9 cellular contexts compared by ENCODE assay signal in genomic region chr19:4916292-4917082, GRCh38. TPM values are rescaled to one million over a fixed set of nuclear protein-coding genes. Genes with fewer than 3 reads are reported as not detected.
DNase-seq lines count a peak whose midpoint lies in the region; ATAC-seq, FAIRE-seq and TF ChIP-seq lines count a peak whose summit lies in the region.
"Had no signal": no experiment of that assay in that cellular context is flagged by ENCODE, and none has a peak within 500 bp of the region (broad histone marks: within the 10 kb centered on the region; RNA-seq: fewer than 3 reads in every experiment).

No MANE protein-coding gene starts in this region.

- H4K20me1 ChIP-seq in GM12878 (ENCODE audit: control insufficient read depth, insufficient read depth) (no peaks in the 10 kb centered on the region), neural progenitor cell (ENCODE audit: low read depth) (peaks cover 77% of the 10 kb centered on the region)

- RAD21 ChIA-PET in GM12878 (lab: Charles Lee; ENCODE audit: unreplicated experiment): interaction anchor here (0.9 to 1.7 kb wide), 4 partner anchors 46 to 115 kb away, joined by 3 to 6 read pairs (median 4); no protein-coding TSS in a partner anchor

- H3K4me3 Mint-ChIP-seq in CD8-positive, alpha-beta T cell: peak overlapping the region; percentile 99
- H3K4me3 Mint-ChIP-seq in neural progenitor cell: no peak overlapping the region

- H3K79me2 ChIP-seq in GM12878 (ENCODE audit: control insufficient read depth, insufficient read depth, low read length) (peaks cover 61% of the 10 kb centered on the region), neural progenitor cell (ENCODE audit: low read depth) (peaks cover 100% of the 10 kb centered on the region)

- POLR2A ChIA-PET in CD8-positive, alpha-beta T cell (lab: Charles Lee): interaction anchor here (0.5 to 4.1 kb wide), 9 partner anchors 8 to 125 kb away, joined by 3 to 61 read pairs (median 5); partner anchors contain the start of genes FEM1A, KDM4B and PLIN3
- POLR2A ChIA-PET in GM12878 (lab: Charles Lee): interaction anchor here (0.5 to 1.1 kb wide), 7 partner anchors 9 to 408 kb away, joined by 3 to 7 read pairs (median 3); partner anchors contain the start of gene KDM4B

- peak overlapping the region; percentile 90 for H3K27ac ChIP-seq in CD8-positive, alpha-beta T cell (ENCODE audit: low read depth, low read length)
- H3K27ac ChIP-seq in GM12878 (ENCODE audit: control insufficient read depth, insufficient read depth) (peak overlapping the region; percentile 81), neural progenitor cell (no peak overlapping the region)

- peak; percentile 19 to 82 (median 58) for DNase-seq in CD8-positive, alpha-beta T cell
- no peak for DNase-seq in NT2/D1 (ENCODE audit: low read depth, low spot score)
- no peak for DNase-seq in GM12878 (ENCODE audit: low read depth, low spot score)
- DNase-seq in neural progenitor cell (ENCODE audit: low spot score): no peak
- DNase-seq in middle frontal gyrus (ENCODE audit: extremely low spot score, low spot score): no peak

- H3K4me2 ChIP-seq in GM12878 (ENCODE audit: control insufficient read depth, insufficient read depth) (peak overlapping the region; percentile 96), neural progenitor cell (no peak overlapping the region)

- H3F3A ChIP-seq in neural progenitor cell (ENCODE audit: low read depth): peaks cover 3% of the 10 kb centered on the region

- peaks cover 34% of the 10 kb centered on the region for H3K4me1 ChIP-seq in CD8-positive, alpha-beta T cell (ENCODE audit: insufficient read depth, low read length)
- H3K4me1 ChIP-seq in NT2/D1 (ENCODE audit: insufficient read depth, insufficient read length) (peaks cover 13% of the 10 kb centered on the region), GM12878 (ENCODE audit: control insufficient read depth, insufficient read depth, low read length) (peaks cover 33% of the 10 kb centered on the region), neural progenitor cell (peaks cover 2% of the 10 kb centered on the region)

- H3K9me3 Mint-ChIP-seq in CD8-positive, alpha-beta T cell: no peaks in the 10 kb centered on the region
- no peaks in the 10 kb centered on the region for H3K9me3 Mint-ChIP-seq in neural progenitor cell

- TSS peak; percentile 61 for BruUV-seq in GM12878 (replicated peaks; lab: Mats Ljungman, UMichigan)

- peak; percentile 80 for FAIRE-seq in GM12878 (lab: Jason Lieb, UNC)

- in situ Hi-C loops in GM12878 (cut with MboI): no loop called here

- H3K4me1 Mint-ChIP-seq in CD8-positive, alpha-beta T cell (ENCODE audit: low read depth): peaks cover 41% of the 10 kb centered on the region
- peaks cover 27% of the 10 kb centered on the region for H3K4me1 Mint-ChIP-seq in neural progenitor cell

- no peaks in the 10 kb centered on the region for H3K36me3 ChIP-seq in CD8-positive, alpha-beta T cell (ENCODE audit: insufficient read depth, low read length)
- peaks cover 81% of the 10 kb centered on the region for H3K36me3 ChIP-seq in NT2/D1 (ENCODE audit: insufficient read depth, insufficient read length, low read length)
- peaks cover 6 to 14% of the 10 kb centered on the region in 2 experiments for H3K36me3 ChIP-seq in GM12878 (ENCODE audit: control insufficient read depth in 2 of 2, insufficient read depth in 2 of 2, low read length in 1 of 2)
- no peaks in the 10 kb centered on the region for H3K36me3 ChIP-seq in neural progenitor cell

- no peak for TF ChIP-seq CTCF in CD8-positive, alpha-beta T cell (IDR thresholded peaks at IDR 0.05)
- TF ChIP-seq CTCF in GM12878 (IDR thresholded peaks at IDR 0.05 in 2 of 3, conservative IDR thresholded peaks at IDR 0.05 in 1 of 3; ENCODE audit: control insufficient read depth in 2 of 3, extremely low read depth in 1 of 3, insufficient read depth in 1 of 3, low read depth in 3 of 3, low read length in 3 of 3) (no peak), neural progenitor cell (IDR thresholded peaks at IDR 0.05) (no peak)

- peaks cover 27% of the 10 kb centered on the region for H3K36me3 Mint-ChIP-seq in CD8-positive, alpha-beta T cell
- H3K36me3 Mint-ChIP-seq in neural progenitor cell: peaks cover 21% of the 10 kb centered on the region

- peak; percentile 80 for TF ChIP-seq POLR2A in GM12878 (IDR thresholded peaks at IDR 0.05; ENCODE audit: low read depth, low read length)

- TF ChIP-seq RAD21 in GM12878 (IDR thresholded peaks at IDR 0.05; ENCODE audit: insufficient read depth, low read depth, low read length): no peak

- SMC1A ChIA-PET in GM12878 (lab: Charles Lee; ENCODE audit: uncharacterized antibody, unreplicated experiment): interaction anchor here (1.1 to 2.4 kb wide), 2 partner anchors 45 to 107 kb away, joined by 3 to 12 read pairs; no protein-coding TSS in a partner anchor

- peak overlapping the region; percentile 92 for H2AFZ ChIP-seq in GM12878 (ENCODE audit: control insufficient read depth, low read depth, low read length)
- H2AFZ ChIP-seq in neural progenitor cell (replicated peaks): no peak overlapping the region

- 38% methylated on average over 36 of the region's 41 CpGs for WGBS in GM12878 (ENCODE audit: insufficient coverage, insufficient replicate concordance, low lambda C conversion rate, missing lambda C conversion rate)

- H3K27ac Mint-ChIP-seq in CD8-positive, alpha-beta T cell: peak overlapping the region; percentile 100
- peak overlapping the region; percentile 91 for H3K27ac Mint-ChIP-seq in neural progenitor cell

- TF ChIP-seq EP300 in GM12878 (IDR thresholded peaks at IDR 0.05; ENCODE audit: borderline replicate concordance in 1 of 2, control insufficient read depth in 1 of 2, low read depth in 2 of 2, low read length in 2 of 2): no peak

- CTCF ChIA-PET in CD8-positive, alpha-beta T cell (lab: Charles Lee): interaction anchor here (0.6 to 3.7 kb wide), 13 partner anchors 12 to 835 kb away, joined by 3 to 13 read pairs (median 4); partner anchors contain the start of gene KDM4B
- CTCF ChIA-PET in GM12878 (lab: Yijun Ruan, JAX): interaction anchor here (0.7 to 3.5 kb wide), 4 partner anchors 65 to 115 kb away, joined by 3 to 36 read pairs (median 6); no protein-coding TSS in a partner anchor

- peak overlapping the region; percentile 100 for H3K4me3 ChIP-seq in CD8-positive, alpha-beta T cell (ENCODE audit: low read depth, low read length)
- H3K4me3 ChIP-seq in NT2/D1 (ENCODE audit: insufficient read length, low read depth) (no peak overlapping the region), GM12878 (peak overlapping the region; percentile 60), neural progenitor cell (no peak overlapping the region)

- no peaks in the 10 kb centered on the region for H3K27me3 Mint-ChIP-seq in CD8-positive, alpha-beta T cell (ENCODE audit: low read depth)
- H3K27me3 Mint-ChIP-seq in neural progenitor cell (ENCODE audit: insufficient read depth, low read depth): peaks cover 4% of the 10 kb centered on the region

- H3K27me3 ChIP-seq in CD8-positive, alpha-beta T cell (ENCODE audit: insufficient read depth, low read length): no peaks in the 10 kb centered on the region
- no peaks in the 10 kb centered on the region for H3K27me3 ChIP-seq in NT2/D1 (ENCODE audit: insufficient read depth, insufficient read length)
- no peaks in the 10 kb centered on the region for H3K27me3 ChIP-seq in GM12878 (replicated peaks in 1 of 2; ENCODE audit: control insufficient read depth in 2 of 2, insufficient read depth in 2 of 2, low read length in 1 of 2)
- H3K27me3 ChIP-seq in neural progenitor cell: no peaks in the 10 kb centered on the region

- H3K9ac ChIP-seq in NT2/D1 (ENCODE audit: insufficient read length, low read depth): peak overlapping the region; percentile 26
- H3K9ac ChIP-seq in GM12878 (ENCODE audit: control insufficient read depth, insufficient read depth, low read length): peak overlapping the region; percentile 74
- no peak overlapping the region for H3K9ac ChIP-seq in neural progenitor cell

- intact Hi-C loops in CD8-positive, alpha-beta T cell (cut with DNase I, micrococcal nuclease): loop anchor here in 1 of 2 experiments (1.0 to 5.0 kb wide), 3 partner anchors 53 to 221 kb away; partner anchors contain the start of gene KDM4B
- intact Hi-C loops in GM12878 (cut with micrococcal nuclease; ENCODE audit: unreplicated experiment): no loop called here

- ATAC-seq in CD8-positive, alpha-beta T cell: peak; percentile 30
- ATAC-seq in GM12878 (peak; percentile 64), HG02759 (IDR thresholded peaks at IDR 0.05; ENCODE audit: unreplicated experiment) (no peak), GM21717 (IDR thresholded peaks at IDR 0.05; ENCODE audit: unreplicated experiment) (no peak), GM21360 (IDR thresholded peaks at IDR 0.05; ENCODE audit: unreplicated experiment) (no peak)

- H3K9me3 ChIP-seq in CD8-positive, alpha-beta T cell (ENCODE audit: low read length): no peaks in the 10 kb centered on the region
- H3K9me3 ChIP-seq in NT2/D1 (ENCODE audit: insufficient read depth, low read length) (no peaks in the 10 kb centered on the region), GM12878 (replicated peaks; ENCODE audit: control insufficient read depth, insufficient read depth, low read length) (no peaks in the 10 kb centered on the region), neural progenitor cell (ENCODE audit: low read depth) (no peaks in the 10 kb centered on the region)

RNA-seq across cellular contexts. Expression of gene UHRF1, which starts 7.2 kb away (rescaled TPM):
- under 1 TPM; 0.33 to 0.56 TPM for total RNA-seq in CD8-positive, alpha-beta T cell
- 14.6 and 18.7 TPM in 2 replicates for total RNA-seq in GM12878 (2013; cell fraction: nucleolus; rRNA removed)
- total RNA-seq in GM12878 (2014; rRNA removed) (57.5 and 67.1 TPM in 2 replicates), GM12878 (2014; rRNA removed; fragmentation: Illumina TruSeq; extraction: Trizol) (23.1 and 28.3 TPM in 2 replicates), GM12878 (2021) (98.4 and 109 TPM in 2 replicates), neural progenitor cell (ENCODE audit: low replicate concordance) (34.1 and 74.7 TPM in 2 replicates)
- 11.1 TPM for polyA plus RNA-seq in GM12878 (2011; ENCODE audit: low read depth)
- polyA plus RNA-seq in GM12878 (2011; rRNA removed) (7.0 and 20.0 TPM in 2 replicates), GM12878 (2014; fragmentation: Illumina TruSeq; extraction: Trizol) (22.7 and 30.8 TPM in 2 replicates), GM12878 (2014; fragmentation: Nextera tagmentation; extraction: Ambion mirVana) (10 to 100 TPM; 13.0 to 17.8 TPM), GM12878 (2014; rRNA removed) (44.6 and 58.8 TPM in 2 replicates), GM12878 (2016; fragmentation: Nextera tagmentation; extraction: Ambion mirVana) (100 to 1,000 TPM; 103 TPM)
- 13.1 and 18.3 TPM in 2 replicates for polyA plus RNA-seq in GM12878 (2011; cell fraction: cytosol; rRNA removed)
- polyA plus RNA-seq in GM12878 (2011; cell fraction: nucleus; rRNA removed): 34.5 and 78.8 TPM in 2 replicates
- polyA plus RNA-seq in GM12878 (2012): 18.2 and 22.6 TPM in 2 replicates
- 18.7 and 20.1 TPM in 2 replicates for polyA minus RNA-seq in GM12878 (2011; rRNA and poly(A)+ RNA removed)
- polyA minus RNA-seq in GM12878 (2011; cell fraction: cytosol; rRNA and poly(A)+ RNA removed): 14.0 and 15.2 TPM in 2 replicates
- 10.2 and 23.8 TPM in 2 replicates for polyA minus RNA-seq in GM12878 (2011; cell fraction: nucleus; rRNA and poly(A)+ RNA removed)

RNA-seq across cellular contexts. Expression of gene ARRDC5, which starts 13.8 kb away (rescaled TPM):
- 1 to 10 TPM; 7.0 to 9.7 TPM for total RNA-seq in CD8-positive, alpha-beta T cell
- total RNA-seq in GM12878 (2013; cell fraction: nucleolus; rRNA removed): 0.69 and 0.94 TPM in 2 replicates
- total RNA-seq in GM12878 (2014; rRNA removed) (0.05 TPM in 1 of 2 replicates, not detected in the other), GM12878 (2014; rRNA removed; fragmentation: Illumina TruSeq; extraction: Trizol) (0.18 and 0.31 TPM in 2 replicates), GM12878 (2021) (0.38 TPM in 1 of 2 replicates, not detected in the other), neural progenitor cell (ENCODE audit: low replicate concordance) (not detected in 2 replicates)
- not detected for polyA plus RNA-seq in GM12878 (2011; ENCODE audit: low read depth)
- polyA plus RNA-seq in GM12878 (2011; rRNA removed) (0.04 TPM in 1 of 2 replicates, not detected in the other), GM12878 (2014; fragmentation: Illumina TruSeq; extraction: Trizol) (0.03 TPM in 1 of 2 replicates, not detected in the other), GM12878 (2014; fragmentation: Nextera tagmentation; extraction: Ambion mirVana) (under 1 TPM; 0.15 to 0.21 TPM), GM12878 (2014; rRNA removed) (0.16 TPM in 1 of 2 replicates, not detected in the other), GM12878 (2016; fragmentation: Nextera tagmentation; extraction: Ambion mirVana) (under 1 TPM; 0.09 to 0.10 TPM)
- not detected in 2 replicates for polyA plus RNA-seq in GM12878 (2011; cell fraction: cytosol; rRNA removed)
- 0.15 and 0.23 TPM in 2 replicates for polyA plus RNA-seq in GM12878 (2011; cell fraction: nucleus; rRNA removed)
- polyA plus RNA-seq in GM12878 (2012): 0.17 and 0.27 TPM in 2 replicates
- polyA minus RNA-seq in GM12878 (2011; rRNA and poly(A)+ RNA removed): 0.44 TPM in 1 of 2 replicates, not detected in the other
- not detected in 2 replicates for polyA minus RNA-seq in GM12878 (2011; cell fraction: cytosol; rRNA and poly(A)+ RNA removed)
- not detected in 2 replicates for polyA minus RNA-seq in GM12878 (2011; cell fraction: nucleus; rRNA and poly(A)+ RNA removed)
- total RNA-seq: OCI-LY7 had no signal

RNA-seq across cellular contexts. Expression of gene PLIN3, which starts 49.0 kb away (rescaled TPM):
- 10 to 100 TPM; 16.2 to 16.7 TPM for total RNA-seq in CD8-positive, alpha-beta T cell
- total RNA-seq in GM12878 (2013; cell fraction: nucleolus; rRNA removed): 35.0 and 37.9 TPM in 2 replicates
- 61.9 and 69.9 TPM in 2 replicates for total RNA-seq in GM12878 (2014; rRNA removed)
- 33.7 and 35.4 TPM in 2 replicates for total RNA-seq in GM12878 (2014; rRNA removed; fragmentation: Illumina TruSeq; extraction: Trizol)
- 69.6 and 73.6 TPM in 2 replicates for total RNA-seq in GM12878 (2021)
- 23.2 TPM for polyA plus RNA-seq in GM12878 (2011; ENCODE audit: low read depth)
- 44.8 and 71.4 TPM in 2 replicates for polyA plus RNA-seq in GM12878 (2011; rRNA removed)
- polyA plus RNA-seq in GM12878 (2011; cell fraction: cytosol; rRNA removed): 105 and 137 TPM in 2 replicates
- polyA plus RNA-seq in GM12878 (2011; cell fraction: nucleus; rRNA removed): 38.9 and 47.7 TPM in 2 replicates
- polyA plus RNA-seq in GM12878 (2012): 73.5 and 75.8 TPM in 2 replicates
- 17.4 and 27.2 TPM in 2 replicates for polyA plus RNA-seq in GM12878 (2014; fragmentation: Illumina TruSeq; extraction: Trizol)
- polyA plus RNA-seq in GM12878 (2014; fragmentation: Nextera tagmentation; extraction: Ambion mirVana): 10 to 100 TPM in 1 of 2 experiments, 1 to 10 TPM in 1; 7.7 to 19.0 TPM
- 67.0 and 77.5 TPM in 2 replicates for polyA plus RNA-seq in GM12878 (2014; rRNA removed)
- 10 to 100 TPM; 66.7 to 68.2 TPM for polyA plus RNA-seq in GM12878 (2016; fragmentation: Nextera tagmentation; extraction: Ambion mirVana)
- polyA minus RNA-seq in GM12878 (2011; rRNA and poly(A)+ RNA removed): 52.7 and 125 TPM in 2 replicates
- 55.9 and 62.5 TPM in 2 replicates for polyA minus RNA-seq in GM12878 (2011; cell fraction: cytosol; rRNA and poly(A)+ RNA removed)
- polyA minus RNA-seq in GM12878 (2011; cell fraction: nucleus; rRNA and poly(A)+ RNA removed): 34.0 and 44.7 TPM in 2 replicates
- 49.7 and 108 TPM in 2 replicates for total RNA-seq in neural progenitor cell (ENCODE audit: low replicate concordance)

RNA-seq across cellular contexts. Expression of gene KDM4B, which starts 52.4 kb away (rescaled TPM):
- 100 to 1,000 TPM; 111 to 121 TPM for total RNA-seq in CD8-positive, alpha-beta T cell
- total RNA-seq in GM12878 (2013; cell fraction: nucleolus; rRNA removed): 152 and 157 TPM in 2 replicates
- total RNA-seq in GM12878 (2014; rRNA removed) (25.6 and 26.5 TPM in 2 replicates), GM12878 (2014; rRNA removed; fragmentation: Illumina TruSeq; extraction: Trizol) (11.3 and 12.3 TPM in 2 replicates), GM12878 (2021) (49.6 and 50.2 TPM in 2 replicates), neural progenitor cell (ENCODE audit: low replicate concordance) (16.0 and 45.1 TPM in 2 replicates)
- 11.6 TPM for polyA plus RNA-seq in GM12878 (2011; ENCODE audit: low read depth)
- polyA plus RNA-seq in GM12878 (2011; rRNA removed) (8.0 and 16.0 TPM in 2 replicates), GM12878 (2014; fragmentation: Illumina TruSeq; extraction: Trizol) (3.1 and 7.6 TPM in 2 replicates), GM12878 (2014; fragmentation: Nextera tagmentation; extraction: Ambion mirVana) (1 to 10 TPM in 1 of 2 experiments, under 1 TPM in 1; 0.47 to 1.8 TPM), GM12878 (2014; rRNA removed) (32.2 and 33.7 TPM in 2 replicates), GM12878 (2016; fragmentation: Nextera tagmentation; extraction: Ambion mirVana) (10 to 100 TPM; 16.4 to 19.1 TPM)
- polyA plus RNA-seq in GM12878 (2011; cell fraction: cytosol; rRNA removed): 17.7 and 21.6 TPM in 2 replicates
- polyA plus RNA-seq in GM12878 (2011; cell fraction: nucleus; rRNA removed): 69.2 and 77.9 TPM in 2 replicates
- polyA plus RNA-seq in GM12878 (2012): 41.0 and 42.8 TPM in 2 replicates
- 28.3 and 50.6 TPM in 2 replicates for polyA minus RNA-seq in GM12878 (2011; rRNA and poly(A)+ RNA removed)
- polyA minus RNA-seq in GM12878 (2011; cell fraction: cytosol; rRNA and poly(A)+ RNA removed): 23.2 and 24.5 TPM in 2 replicates
- 47.8 and 58.7 TPM in 2 replicates for polyA minus RNA-seq in GM12878 (2011; cell fraction: nucleus; rRNA and poly(A)+ RNA removed)

Comparison
In these comparisons a context has a peak if more than half of its experiments do, and no peak if none do; other contexts are left out.
1. ATAC-seq: peak in CD8-positive, alpha-beta T cell (single experiment) and GM12878 (single experiment); none in HG02759 (single experiment), GM21717 (single experiment) and GM21360 (single experiment).
2. DNase-seq: peak in CD8-positive, alpha-beta T cell (7 of 7); none in NT2/D1 (single experiment), GM12878 (single experiment), neural progenitor cell (single experiment) and middle frontal gyrus (single experiment).
3. H3K4me3 ChIP-seq: peak in CD8-positive, alpha-beta T cell (single experiment) and GM12878 (single experiment); none in NT2/D1 (single experiment) and neural progenitor cell (single experiment).
4. RNA of gene UHRF1, which starts 7.2 kb away (total RNA-seq): 14.6 to 109 TPM in GM12878 and 34.1 to 74.7 TPM in neural progenitor cell; 0.33 to 0.56 TPM in CD8-positive, alpha-beta T cell; every median in the first group is over 10 times any median in the second.